ENCODE assay signal across 10 cellular contexts in genomic region chr9:20353931-20354652, GRCh38.
DNase-seq lines count a peak whose midpoint lies in the region; ATAC-seq, FAIRE-seq and TF ChIP-seq lines count a peak whose summit lies in the region.
"Had no signal": no experiment of that assay in that cellular context is flagged by ENCODE, and none has a peak within 500 bp of the region (broad histone marks: within the 10 kb centered on the region; RNA-seq: fewer than 3 reads in every experiment).

No MANE protein-coding gene starts in this region.

- H3K4me1 ChIP-seq in body of pancreas = peaks cover 53% of the 10 kb centered on the region

- no peak overlapping the region for H3K4me3 ChIP-seq in body of pancreas

- intact Hi-C loops in body of pancreas (cut with DNase I) = loop anchor here (10.0 kb wide), 1 partner anchor 581 kb away; no protein-coding TSS in a partner anchor

- H3K27me3 ChIP-seq in body of pancreas = no peaks in the 10 kb centered on the region

- peak overlapping the region in 3 of 4 donors; percentile 49 to 62 (median 55) for H3K27ac ChIP-seq in body of pancreas

- H3K27me3 Mint-ChIP-seq in neural crest cell (ENCODE audit: low read depth) = no peaks in the 10 kb centered on the region

- no peaks in the 10 kb centered on the region for H3K36me3 ChIP-seq in body of pancreas (replicated peaks in 1 of 2; ENCODE audit: insufficient read depth in 1 of 2, low read depth in 2 of 2)

- DNase-seq in GM18507 (ENCODE audit: extremely low spot score, insufficient read length, low read depth) (no peak), body of pancreas (no peak), neural crest cell (ENCODE audit: low read depth, low spot score) (no peak), NCI-H187 (lab: John Stamatoyannopoulos, UW) (no peak), NCI-H82 (lab: John Stamatoyannopoulos, UW) (no peak), NCI-H510A (lab: John Stamatoyannopoulos, UW) (no peak)
- DNase-seq: dermis blood vessel endothelial cell, DMS 273 treated with DMSO at 0.1 percent for 48 hours, NCI-H1092 had no signal

- H3K36me3 Mint-ChIP-seq in neural crest cell (ENCODE audit: low read depth) = peaks cover 7% of the 10 kb centered on the region

- peak overlapping the region; percentile 32 for H3K27ac Mint-ChIP-seq in neural crest cell (ENCODE audit: unreplicated experiment)

- no peak for TF ChIP-seq POLR2A in body of pancreas (IDR thresholded peaks at IDR 0.05)

- ATAC-seq in HG02852 (IDR thresholded peaks at IDR 0.05; ENCODE audit: unreplicated experiment) = peak; percentile 35
- ATAC-seq in body of pancreas = no peak

- peak; percentile 21 for FAIRE-seq in GM18507 (lab: Jason Lieb, UNC)

- TF ChIP-seq CTCF in body of pancreas (IDR thresholded peaks at IDR 0.05) (no peak), neural crest cell (conservative IDR thresholded peaks at IDR 0.05) (no peak)

- WGBS in body of pancreas, 2 donors = 82% methylated on average over 5 of the region's 5 CpGs

- H3K4me1 Mint-ChIP-seq in neural crest cell = peaks cover 35% of the 10 kb centered on the region

- H3K4me3 Mint-ChIP-seq in neural crest cell = no peak overlapping the region

- no peaks in the 10 kb centered on the region for H3K9me3 ChIP-seq in body of pancreas

- H3K9me3 Mint-ChIP-seq in neural crest cell = no peaks in the 10 kb centered on the region
